1 cellular context compared by ENCODE assay signal in the genomic region with DNA sequence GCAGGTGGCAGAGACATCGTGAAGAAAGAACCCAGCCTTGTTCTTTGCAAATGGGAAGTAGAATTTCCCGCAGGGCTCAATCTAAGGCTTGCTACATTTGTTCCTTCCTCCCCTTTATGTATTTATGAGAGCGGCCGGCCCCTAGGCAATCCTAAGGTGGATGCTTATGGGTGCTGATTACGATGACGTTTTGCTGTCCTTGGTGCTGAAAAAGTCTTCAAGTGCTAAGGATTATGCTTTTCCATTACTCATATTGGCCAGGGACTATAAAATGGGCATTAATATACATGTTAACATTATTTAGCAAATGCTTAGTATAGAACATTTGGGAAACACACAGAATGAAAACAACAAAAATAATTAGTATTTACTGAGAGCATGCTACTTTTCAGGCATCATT.
TF ChIP-seq lines count a peak whose summit lies in the region.

No MANE protein-coding gene starts in this region.

TF ChIP-seq in SK-N-SH, 30 proteins besides CTCF, POLR2A, EP300 and RAD21 (continued from another document):
- TF ChIP-seq, protein P1, sequence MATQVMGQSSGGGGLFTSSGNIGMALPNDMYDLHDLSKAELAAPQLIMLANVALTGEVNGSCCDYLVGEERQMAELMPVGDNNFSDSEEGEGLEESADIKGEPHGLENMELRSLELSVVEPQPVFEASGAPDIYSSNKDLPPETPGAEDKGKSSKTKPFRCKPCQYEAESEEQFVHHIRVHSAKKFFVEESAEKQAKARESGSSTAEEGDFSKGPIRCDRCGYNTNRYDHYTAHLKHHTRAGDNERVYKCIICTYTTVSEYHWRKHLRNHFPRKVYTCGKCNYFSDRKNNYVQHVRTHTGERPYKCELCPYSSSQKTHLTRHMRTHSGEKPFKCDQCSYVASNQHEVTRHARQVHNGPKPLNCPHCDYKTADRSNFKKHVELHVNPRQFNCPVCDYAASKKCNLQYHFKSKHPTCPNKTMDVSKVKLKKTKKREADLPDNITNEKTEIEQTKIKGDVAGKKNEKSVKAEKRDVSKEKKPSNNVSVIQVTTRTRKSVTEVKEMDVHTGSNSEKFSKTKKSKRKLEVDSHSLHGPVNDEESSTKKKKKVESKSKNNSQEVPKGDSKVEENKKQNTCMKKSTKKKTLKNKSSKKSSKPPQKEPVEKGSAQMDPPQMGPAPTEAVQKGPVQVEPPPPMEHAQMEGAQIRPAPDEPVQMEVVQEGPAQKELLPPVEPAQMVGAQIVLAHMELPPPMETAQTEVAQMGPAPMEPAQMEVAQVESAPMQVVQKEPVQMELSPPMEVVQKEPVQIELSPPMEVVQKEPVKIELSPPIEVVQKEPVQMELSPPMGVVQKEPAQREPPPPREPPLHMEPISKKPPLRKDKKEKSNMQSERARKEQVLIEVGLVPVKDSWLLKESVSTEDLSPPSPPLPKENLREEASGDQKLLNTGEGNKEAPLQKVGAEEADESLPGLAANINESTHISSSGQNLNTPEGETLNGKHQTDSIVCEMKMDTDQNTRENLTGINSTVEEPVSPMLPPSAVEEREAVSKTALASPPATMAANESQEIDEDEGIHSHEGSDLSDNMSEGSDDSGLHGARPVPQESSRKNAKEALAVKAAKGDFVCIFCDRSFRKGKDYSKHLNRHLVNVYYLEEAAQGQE (IDR thresholded peaks at IDR 0.05; ENCODE audit: low read depth, low read length), result peak; percentile 96
TF ChIP-seq in SK-N-SH: peak in this region for 1.
